In the genomic region with DNA sequence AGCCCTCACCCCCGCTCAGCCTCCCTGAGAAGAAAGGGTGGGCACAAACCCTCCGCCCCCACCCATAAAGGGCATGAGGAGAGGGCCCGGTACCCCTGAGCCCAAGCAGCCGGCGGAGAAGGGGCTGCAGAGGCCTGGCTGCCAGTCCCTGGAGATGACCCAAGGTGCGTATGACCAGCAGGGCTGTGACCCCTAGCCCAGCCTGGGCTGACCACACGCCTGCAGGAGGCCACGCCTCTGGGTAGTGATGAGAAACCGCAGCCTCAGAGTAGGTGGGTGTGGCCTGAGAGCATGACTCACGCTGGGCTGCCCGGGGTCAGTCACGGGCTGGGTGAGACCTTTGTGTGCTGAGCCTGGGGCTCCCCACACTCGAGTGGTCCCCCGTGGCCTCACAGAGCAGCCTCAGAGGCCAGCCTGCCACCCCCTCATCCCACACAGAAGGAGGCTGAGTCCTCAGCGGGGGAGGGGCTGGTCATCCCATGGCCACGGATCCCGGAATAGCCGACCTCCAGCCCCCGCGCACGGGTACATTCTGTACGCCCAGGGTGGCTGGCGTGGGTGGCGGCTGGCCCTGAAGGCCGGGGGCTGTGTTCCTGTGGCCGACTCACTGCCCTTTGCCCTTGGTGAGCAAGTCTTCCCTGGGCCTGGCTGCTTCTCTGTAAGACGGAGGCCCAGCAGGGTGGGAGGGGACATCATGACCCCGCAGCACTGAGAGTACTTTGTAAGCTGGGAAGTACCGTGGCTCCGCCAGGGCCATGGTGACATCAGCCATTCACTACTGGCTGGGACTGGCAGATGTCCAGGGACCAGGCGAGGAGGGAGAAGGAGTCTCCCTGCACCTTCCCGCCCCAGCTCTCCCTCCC, we compare ENCODE assay signal across 1 cellular context.
TF ChIP-seq lines count a peak whose summit lies in the region.

No MANE protein-coding gene starts in this region.

TF ChIP-seq in HepG2, 621 proteins besides CTCF, POLR2A, EP300 and RAD21 (continued from another document):
- TF ChIP-seq SP140L (CRISPR knock-in tag; IDR thresholded peaks at IDR 0.05; ENCODE audit: borderline replicate concordance) (no peak), BCL6 (CRISPR knock-in tag; IDR thresholded peaks at IDR 0.05) (peak; percentile 54)
TF ChIP-seq in HepG2: peak in this region for 281.
